ENCODE assay signal across 8 cellular contexts in the genomic region with DNA sequence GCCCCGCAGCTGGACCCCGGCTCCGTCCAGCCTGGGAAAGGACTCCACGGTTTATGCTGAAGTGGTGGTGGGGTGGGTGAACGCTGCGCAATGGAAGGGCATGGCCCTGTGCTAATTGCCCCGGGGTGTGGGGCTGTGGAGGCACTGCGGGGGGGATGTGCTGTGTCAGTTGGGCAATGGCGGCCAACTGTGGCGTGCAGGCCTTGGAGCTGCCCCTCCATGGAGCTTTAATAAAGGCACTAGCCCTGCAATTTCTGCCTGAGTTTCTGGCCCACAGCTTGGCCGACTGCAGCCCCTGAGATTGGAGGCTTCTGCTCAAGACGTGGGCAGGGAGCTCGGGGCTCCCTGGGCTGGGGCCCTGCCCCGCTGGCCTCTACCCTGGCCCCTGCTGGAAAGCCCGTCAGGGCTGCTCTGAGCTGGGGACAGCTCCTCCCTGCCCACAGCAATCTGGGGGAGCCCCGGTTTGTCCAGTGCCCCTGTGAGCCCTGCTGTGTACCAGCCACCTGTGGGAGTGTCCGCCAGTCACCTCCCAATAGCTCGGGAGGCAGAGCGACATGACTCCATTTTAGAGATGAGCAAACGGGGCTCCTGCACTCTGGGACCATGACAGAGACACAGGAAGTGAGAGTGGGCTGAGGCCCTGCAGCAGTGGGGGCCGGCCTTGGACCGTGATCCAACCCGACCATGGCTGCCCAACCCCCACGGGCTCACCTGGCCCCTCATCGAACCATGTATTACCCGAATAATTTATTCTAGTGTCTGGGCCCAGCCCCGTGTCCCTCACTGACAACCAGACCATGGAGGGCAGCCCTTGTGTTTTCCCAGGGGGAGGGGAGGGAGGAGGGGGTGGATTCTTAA. TPM values are rescaled to one million over a fixed set of nuclear protein-coding genes. Genes with fewer than 3 reads are reported as not detected.
DNase-seq lines count a peak whose midpoint lies in the region; ATAC-seq and TF ChIP-seq lines count a peak whose summit lies in the region.

No MANE protein-coding gene starts in this region.

- no peak for TF ChIP-seq CTCF in WI38 (IDR thresholded peaks at IDR 0.05; ENCODE audit: low read depth, low read length)

- no peaks in the 10 kb centered on the region for H3K36me3 ChIP-seq in CD4-positive, alpha-beta memory T cell (ENCODE audit: insufficient read depth, low read length)
- H3K36me3 ChIP-seq in esophagus (ENCODE audit: control insufficient read depth in 2 of 2, insufficient read depth in 2 of 2, low read length in 1 of 2) (no peaks in the 10 kb centered on the region), rectal smooth muscle tissue (ENCODE audit: control insufficient read depth, insufficient read depth, low read length) (no peaks in the 10 kb centered on the region)

- WGBS in esophagus, 2 donors = 13 to 14% methylated on average over 26 to 27 of the region's 27 CpGs

- peaks cover 7 to 35% (median 20%) of the 10 kb centered on the region in 4 donors for H3K4me1 Mint-ChIP-seq in CD4-positive, alpha-beta memory T cell

- peaks cover 0 to 2% (median 0%) of the 10 kb centered on the region in 8 donors for H3K9me3 Mint-ChIP-seq in CD4-positive, alpha-beta memory T cell

- peak overlapping the region; percentile 91 to 97 (median 92) for H3K4me3 Mint-ChIP-seq in CD4-positive, alpha-beta memory T cell

- H3K9me3 ChIP-seq in CD4-positive, alpha-beta memory T cell (ENCODE audit: control insufficient read depth in 1 of 2, low read length in 2 of 2) = no peaks in the 10 kb centered on the region
- H3K9me3 ChIP-seq in esophagus (ENCODE audit: control insufficient read depth in 2 of 2, insufficient read depth in 1 of 2, low read depth in 1 of 2, low read length in 1 of 2) = no peaks in the 10 kb centered on the region

- CTCF ChIA-PET in CD4-positive, alpha-beta memory T cell (lab: Charles Lee; ENCODE audit: partially characterized antibody) = interaction anchor here (0.5 to 3.8 kb wide), 15 partner anchors 9 to 352 kb away, joined by 3 to 85 read pairs (median 8); a partner anchor contains a TSS

- H3K4me1 ChIP-seq in CD4-positive, alpha-beta memory T cell (ENCODE audit: insufficient read depth, low read length) = peaks cover 43% of the 10 kb centered on the region
- H3K4me1 ChIP-seq in esophagus (ENCODE audit: control insufficient read depth in 2 of 2, insufficient read depth in 2 of 2, low read length in 1 of 2) (peaks cover 4 to 31% of the 10 kb centered on the region in 2 donors), rectal smooth muscle tissue (ENCODE audit: control insufficient read depth, insufficient read depth, low read length) (peaks cover 4% of the 10 kb centered on the region)

- peak; percentile 8 for ATAC-seq in HG02981 (IDR thresholded peaks at IDR 0.05; ENCODE audit: unreplicated experiment)
- no peak for ATAC-seq in HG02870 (IDR thresholded peaks at IDR 0.05; ENCODE audit: unreplicated experiment)
- ATAC-seq in HG03442 (IDR thresholded peaks at IDR 0.05; ENCODE audit: unreplicated experiment) = no peak

- H3K36me3 Mint-ChIP-seq in CD4-positive, alpha-beta memory T cell = peaks cover 0 to 2% of the 10 kb centered on the region in 2 donors

- POLR2A ChIA-PET in CD4-positive, alpha-beta memory T cell (lab: Charles Lee; ENCODE audit: partially characterized antibody) = interaction anchor here (0.7 to 10.5 kb wide), 30 partner anchors 8 to 932 kb away, joined by 3 to 367 read pairs (median 4); a partner anchor contains a TSS

- peak overlapping the region; percentile 98 for H3K27ac ChIP-seq in CD4-positive, alpha-beta memory T cell (ENCODE audit: low read depth, low read length)
- H3K27ac ChIP-seq in esophagus (ENCODE audit: low read depth in 2 of 2, low read length in 1 of 2) (peak overlapping the region; percentile 96 to 99), rectal smooth muscle tissue (ENCODE audit: low read depth, low read length) (peak overlapping the region; percentile 25)

- peak overlapping the region; percentile 78 to 80 for H3K4me3 ChIP-seq in CD4-positive, alpha-beta memory T cell (ENCODE audit: low read length in 2 of 2)
- H3K4me3 ChIP-seq in WI38 (ENCODE audit: low read depth, low read length) = peak overlapping the region; percentile 61
- peak overlapping the region; percentile 50 to 51 for H3K4me3 ChIP-seq in esophagus (ENCODE audit: low read depth in 1 of 2, low read length in 2 of 2)
- peak overlapping the region; percentile 70 for H3K4me3 ChIP-seq in rectal smooth muscle tissue (ENCODE audit: low read length)

- peak overlapping the region; percentile 96 to 99 (median 97) for H3K27ac Mint-ChIP-seq in CD4-positive, alpha-beta memory T cell

- peak; percentile 44 to 64 (median 51) for DNase-seq in CD4-positive, alpha-beta memory T cell
- DNase-seq in NCI-H748 (lab: John Stamatoyannopoulos, UW; ENCODE audit: unreplicated experiment) = no peak

- peak overlapping the region; percentile 40 for H3K9ac ChIP-seq in rectal smooth muscle tissue (ENCODE audit: low read length)

- no peaks in the 10 kb centered on the region for H3K27me3 Mint-ChIP-seq in CD4-positive, alpha-beta memory T cell

- intact Hi-C loops in CD4-positive, alpha-beta memory T cell (cut with micrococcal nuclease) = loop anchor here (1.0 to 10.0 kb wide), 9 partner anchors 9 to 352 kb away; a partner anchor contains a TSS

- H3K27me3 ChIP-seq in CD4-positive, alpha-beta memory T cell (ENCODE audit: insufficient read depth, low read length) = no peaks in the 10 kb centered on the region
- H3K27me3 ChIP-seq in esophagus (ENCODE audit: control insufficient read depth in 1 of 2, insufficient read depth in 2 of 2, low read length in 2 of 2) (no peaks in the 10 kb centered on the region), rectal smooth muscle tissue (ENCODE audit: control insufficient read depth, insufficient read depth, low read length) (peaks cover 3% of the 10 kb centered on the region)

RNA-seq across cellular contexts. Expression of a gene that starts 8.7 kb away (rescaled TPM):
- 100 to 1,000 TPM; 170 to 173 TPM for total RNA-seq in CD4-positive, alpha-beta memory T cell
- 10 to 100 TPM; 59.6 to 66.1 TPM for polyA plus RNA-seq in CD4-positive, alpha-beta memory T cell
- polyA plus RNA-seq in esophagus = 10 to 100 TPM; 34.1 to 57.5 TPM

RNA-seq across cellular contexts. Expression of a gene that starts 17.4 kb away (rescaled TPM):
- not detected for total RNA-seq in CD4-positive, alpha-beta memory T cell
- polyA plus RNA-seq in CD4-positive, alpha-beta memory T cell = not detected
- polyA plus RNA-seq in esophagus = 1 to 10 TPM in 1 of 2 donors, under 1 TPM in 1; 0.71 to 1.5 TPM

RNA-seq across cellular contexts. Expression of a gene that starts 21.0 kb away (rescaled TPM):
- total RNA-seq in CD4-positive, alpha-beta memory T cell = 10 to 100 TPM; 88.9 to 93.7 TPM
- polyA plus RNA-seq in CD4-positive, alpha-beta memory T cell = 10 to 100 TPM; 10.6 to 24.4 TPM
- 10 to 100 TPM; 10.1 to 15.4 TPM for polyA plus RNA-seq in esophagus

RNA-seq across cellular contexts. Expression of a gene that starts 39.1 kb away (rescaled TPM):
- 10 to 100 TPM; 26.5 to 27.2 TPM for total RNA-seq in CD4-positive, alpha-beta memory T cell
- 10 to 100 TPM; 21.4 to 23.5 TPM for polyA plus RNA-seq in CD4-positive, alpha-beta memory T cell
- polyA plus RNA-seq in esophagus = 10 to 100 TPM; 12.2 to 16.3 TPM

Comparison
In these comparisons a context has a peak if more than half of its experiments do, and no peak if none do; other contexts are left out.
1. H3K27ac ChIP-seq: peak in every context shown above with its lines; median percentile 98 in CD4-positive, alpha-beta memory T cell; 98 in esophagus; 25 in rectal smooth muscle tissue.